In the genomic region with DNA sequence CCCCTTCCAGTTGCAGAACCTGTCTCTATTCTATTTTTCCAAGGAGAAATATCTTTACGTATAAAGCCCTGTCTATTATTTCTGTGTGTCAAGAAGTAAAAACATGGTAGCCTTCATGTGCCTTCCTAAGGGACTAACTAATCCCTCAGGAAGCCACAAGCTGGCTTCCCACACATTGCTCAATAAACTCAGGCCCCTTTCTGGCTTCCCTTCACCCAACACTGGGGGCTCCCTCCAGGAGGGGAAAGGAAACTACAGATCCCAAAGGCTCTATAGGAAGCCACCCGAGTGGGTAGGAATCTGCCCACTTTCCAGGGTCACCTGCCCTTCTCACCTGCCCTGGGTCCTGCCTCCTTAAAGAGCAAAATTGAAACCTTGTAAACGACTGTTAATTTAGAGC, we compare ENCODE assay signal across 8 cellular contexts. TPM values are rescaled to one million over a fixed set of nuclear protein-coding genes. Genes with fewer than 3 reads are reported as not detected.
DNase-seq lines count a peak whose midpoint lies in the region; ATAC-seq and TF ChIP-seq lines count a peak whose summit lies in the region.

No MANE protein-coding gene starts in this region.

- no peak overlapping the region for H3K4me3 ChIP-seq in body of pancreas

- TF ChIP-seq CTCF in CD14-positive monocyte (IDR thresholded peaks at IDR 0.05) = no peak
- no peak for TF ChIP-seq CTCF in body of pancreas (IDR thresholded peaks at IDR 0.05)
- TF ChIP-seq CTCF in nephron (IDR thresholded peaks at IDR 0.05; ENCODE audit: unreplicated experiment in 3 of 3) = no peak

- peak overlapping the region; percentile 46 to 99 for H3K4me3 Mint-ChIP-seq in CD14-positive monocyte
- peak overlapping the region; percentile 71 to 99 (median 87) for H3K4me3 Mint-ChIP-seq in nephron

- peak overlapping the region in 1 of 7 donors; percentile 35 for H3K27ac Mint-ChIP-seq in CD14-positive monocyte
- peak overlapping the region in 1 of 3 experiments; percentile 74 for H3K27ac Mint-ChIP-seq in nephron

- H3K27me3 ChIP-seq in body of pancreas = no peaks in the 10 kb centered on the region

- no peak for DNase-seq in CD14-positive monocyte (ENCODE audit: low spot score)
- no peak for DNase-seq in body of pancreas
- DNase-seq in NCI-H1048 (lab: John Stamatoyannopoulos, UW) = no peak
- no peak for DNase-seq in NOMO-1 (lab: John Stamatoyannopoulos, UW; ENCODE audit: unreplicated experiment in 2 of 2)

- H3K36me3 Mint-ChIP-seq in CD14-positive monocyte (peaks cover 71% of the 10 kb centered on the region in 2 donors), nephron (ENCODE audit: low read depth) (peaks cover 59% of the 10 kb centered on the region)

- peaks cover 79% of the 10 kb centered on the region for H3K4me1 ChIP-seq in body of pancreas

- no peak for TF ChIP-seq POLR2A in body of pancreas (IDR thresholded peaks at IDR 0.05)

- no peak for ATAC-seq in body of pancreas
- ATAC-seq in HG03135 (IDR thresholded peaks at IDR 0.05; ENCODE audit: unreplicated experiment) = no peak
- no peak for ATAC-seq in GM21529 (IDR thresholded peaks at IDR 0.05; ENCODE audit: unreplicated experiment)

- H3K27me3 Mint-ChIP-seq in CD14-positive monocyte (ENCODE audit: low read depth in 3 of 3) = peaks cover 5 to 14% (median 7%) of the 10 kb centered on the region in 3 donors
- peaks cover 5% of the 10 kb centered on the region for H3K27me3 Mint-ChIP-seq in nephron (ENCODE audit: low read depth)

- H3K27ac ChIP-seq in KOPT-K1 (ENCODE audit: low read depth, low read length, poor library complexity, severe bottlenecking) = peak overlapping the region; percentile 90
- peak overlapping the region; percentile 3 to 58 (median 42) for H3K27ac ChIP-seq in body of pancreas

- H3K9me3 Mint-ChIP-seq in CD14-positive monocyte = peaks cover 0 to 9% (median 0%) of the 10 kb centered on the region in 7 donors
- H3K9me3 Mint-ChIP-seq in nephron = no peaks in the 10 kb centered on the region

- H3K4me1 Mint-ChIP-seq in CD14-positive monocyte (peaks cover 60% of the 10 kb centered on the region), nephron (peaks cover 71% of the 10 kb centered on the region)

- peaks cover 74% of the 10 kb centered on the region for H3K36me3 ChIP-seq in KOPT-K1 (ENCODE audit: insufficient read depth, low read length)
- H3K36me3 ChIP-seq in body of pancreas (replicated peaks in 1 of 2; ENCODE audit: insufficient read depth in 1 of 2, low read depth in 2 of 2) = no peaks in the 10 kb centered on the region

- H3K9me3 ChIP-seq in KOPT-K1 (ENCODE audit: insufficient read depth, low read length, poor library complexity, severe bottlenecking) (no peaks in the 10 kb centered on the region), body of pancreas (no peaks in the 10 kb centered on the region)

- intact Hi-C loops in CD14-positive monocyte (cut with micrococcal nuclease) = loop anchor here in 1 of 2 donors (10.0 kb wide), 2 partner anchors 518 to 618 kb away; no protein-coding TSS in a partner anchor
- intact Hi-C loops in body of pancreas (cut with DNase I) = no loop called here

- whole genome bisulfite sequencing in body of pancreas, 2 donors = 25 to 31% methylated on average over 3 of the region's 3 CpGs

RNA-seq across cellular contexts. Expression of a gene that starts 4.6 kb away (rescaled TPM):
- polyA plus RNA-seq in CD14-positive monocyte = 10 to 100 TPM; 12.8 to 23.6 TPM
- 10 to 100 TPM; 16.6 to 33.9 TPM for total RNA-seq in body of pancreas
